8 cellular contexts compared by ENCODE assay signal in genomic region chr19:9586764-9587163, GRCh38. TPM values are rescaled to one million over a fixed set of nuclear protein-coding genes. Genes with fewer than 3 reads are reported as not detected.
DNase-seq lines count a peak whose midpoint lies in the region; ATAC-seq, FAIRE-seq and TF ChIP-seq lines count a peak whose summit lies in the region.

No MANE protein-coding gene starts in this region.

- no peak overlapping the region for H3K27ac ChIP-seq in ascending aorta

- TF ChIP-seq CTCF in GM06990 (IDR thresholded peaks at IDR 0.05; ENCODE audit: insufficient read depth, low read length, poor library complexity, severe bottlenecking) (peak; percentile 75), ascending aorta (IDR thresholded peaks at IDR 0.05) (peak; percentile 22 to 58 (median 38))

- peaks cover 0 to 8% of the 10 kb centered on the region in 2 donors for H3K9me3 ChIP-seq in ascending aorta

- TF ChIP-seq POLR2A in GM12892 (IDR thresholded peaks at IDR 0.05; ENCODE audit: low read depth, low read length) = no peak

- no peak for DNase-seq in GM06990 (ENCODE audit: extremely low read depth, insufficient read length)
- DNase-seq in NCI-H1694 (lab: John Stamatoyannopoulos, UW) = peak; percentile 30
- peak; percentile 24 for DNase-seq in T1000 (lab: John Stamatoyannopoulos, UW)
- peak in 1 of 2 donors; percentile 69 for DNase-seq in ascending aorta (ENCODE audit: low spot score in 2 of 2)
- peak in 37 of 51 donors; percentile 0 to 51 (median 12) for DNase-seq in hypothalamus (lab: John Stamatoyannopoulos, UW)
- peak; percentile 44 to 71 for DNase-seq in stimulated activated CD4-positive, alpha-beta T cell treated with anti-CD3 and anti-CD28 coated beads, Interleukin-12 subunit alpha, Interleukin-12 subunit beta, amount 100 ng/mL, for 24 hours (ENCODE audit: low read depth in 2 of 2)
- no peak for DNase-seq in GM12892 (ENCODE audit: insufficient read length)

- H3K4me3 ChIP-seq in GM06990 (replicated peaks; ENCODE audit: low read depth, low read length) (no peak overlapping the region), ascending aorta (no peak overlapping the region)

- H3K4me1 ChIP-seq in ascending aorta = peaks cover 0 to 9% of the 10 kb centered on the region in 2 donors

- intact Hi-C loops in ascending aorta (cut with DNase I) = no loop called here

- no peaks in the 10 kb centered on the region for H3K27me3 ChIP-seq in GM06990 (replicated peaks; ENCODE audit: control insufficient read depth, insufficient read depth, low read length)
- H3K27me3 ChIP-seq in ascending aorta = no peaks in the 10 kb centered on the region

- H3K36me3 ChIP-seq in GM06990 (ENCODE audit: control insufficient read depth, insufficient read depth, low read length) (no peaks in the 10 kb centered on the region), ascending aorta (no peaks in the 10 kb centered on the region)

- no peak for FAIRE-seq in GM12892 (lab: Jason Lieb, UNC)

- ATAC-seq in HG02870 (IDR thresholded peaks at IDR 0.05; ENCODE audit: unreplicated experiment) = no peak

RNA-seq across cellular contexts. Expression of gene ZNF121, which starts 2.5 kb away (rescaled TPM):
- 22.7 TPM for total RNA-seq in ascending aorta
- 25.1 TPM for polyA plus RNA-seq in GM12892 (2012; ENCODE audit: missing spikeins)

RNA-seq across cellular contexts. Expression of gene ZNF561, which starts 34.3 kb away (rescaled TPM):
- total RNA-seq in ascending aorta = 35.4 TPM
- 19.9 TPM for polyA plus RNA-seq in GM12892 (2012; ENCODE audit: missing spikeins)

RNA-seq across cellular contexts. Expression of gene ZNF426, which starts 48.3 kb away (rescaled TPM):
- 24.6 TPM for total RNA-seq in ascending aorta
- 3.6 TPM for polyA plus RNA-seq in GM12892 (2012; ENCODE audit: missing spikeins)

Comparison
In these comparisons a context has a peak if more than half of its experiments do, and no peak if none do; other contexts are left out.
1. DNase-seq: peak in NCI-H1694 (single experiment), T1000 (single experiment), hypothalamus (37 of 51) and stimulated activated CD4-positive, alpha-beta T cell treated with anti-CD3 and anti-CD28 coated beads, Interleukin-12 subunit alpha, Interleukin-12 subunit beta, amount 100 ng/mL, for 24 hours (2 of 2); none in GM06990 (single experiment) and GM12892 (single experiment).